8 cellular contexts compared by ENCODE assay signal in genomic region chr7:131105294-131105802, GRCh38.
A peak's percentile ranks its signal among the peaks of the same experiment; 100 is the strongest.
DNase-seq lines count a peak whose midpoint lies in the region; FAIRE-seq and TF ChIP-seq lines count a peak whose summit lies in the region.

No MANE protein-coding gene starts in this region.

- H3K9me3 ChIP-seq in HUES48 (ENCODE audit: control insufficient read depth, insufficient read depth, low read length) (no peaks in the 10 kb centered on the region), stomach smooth muscle (ENCODE audit: control insufficient read depth in 2 of 2, low read length in 2 of 2) (no peaks in the 10 kb centered on the region)

- in situ Hi-C loops in astrocyte of the cerebellum (cut with HindIII; ENCODE audit: low sequenced_read_pairs): no loop called here

- FAIRE-seq in D721Med (lab: Jason Lieb, UNC): no peak

- H3K36me3 ChIP-seq in HUES48 (ENCODE audit: control insufficient read depth, insufficient read depth, low read length) (0 out of 2 replicates have a peak, but pooled peaks cover 5% of the 10 kb centered on the region), stomach smooth muscle (ENCODE audit: control insufficient read depth in 2 of 2, insufficient read depth in 2 of 2, low read length in 2 of 2) (peaks cover 0 to 3% of the 10 kb centered on the region in 2 donors)

- DNase-seq in Daoy (ENCODE audit: low read depth) (peak; percentile 61), astrocyte of the cerebellum (ENCODE audit: low read depth) (no peak), kidney tubule cell (ENCODE audit: low spot score) (peak; percentile 31), COLO829 (ENCODE audit: low spot score) (no peak), D721Med (ENCODE audit: insufficient read length, low spot score) (no peak)
- no peak for DNase-seq in stimulated activated CD4-positive, alpha-beta T cell treated with anti-CD3 and anti-CD28 coated beads, Interleukin-2, amount 100 ng/mL, for 24 hours

- H3K4me1 ChIP-seq in HUES48 (ENCODE audit: control insufficient read depth, insufficient read depth, low read length) (peaks cover 20% of the 10 kb centered on the region), stomach smooth muscle (ENCODE audit: control insufficient read depth, insufficient read depth, low read length) (peaks cover 19% of the 10 kb centered on the region)

- H3K9ac ChIP-seq in HUES48 (ENCODE audit: low read depth, low read length) (0 out of 2 replicates have a peak overlapping the region, but pooled peaks have one; percentile 31), stomach smooth muscle (ENCODE audit: low read length in 2 of 2) (peak overlapping the region; percentile 58 to 77)

- H3K27me3 ChIP-seq in HUES48 (ENCODE audit: control insufficient read depth, insufficient read depth, low read length): peaks cover 25% of the 10 kb centered on the region
- H3K27me3 ChIP-seq in stomach smooth muscle (ENCODE audit: control insufficient read depth in 1 of 2, insufficient read depth in 2 of 2, low read length in 2 of 2): no peaks in the 10 kb centered on the region

- H3K27ac ChIP-seq in HUES48 (ENCODE audit: low read depth, low read length) (no peak overlapping the region), stomach smooth muscle (ENCODE audit: low read length) (peak overlapping the region; percentile 70)

- TF ChIP-seq CTCF in astrocyte of the cerebellum (IDR thresholded peaks at IDR 0.05; ENCODE audit: low read depth, low read length, missing control alignments) (no peak), D721Med (IDR thresholded peaks at IDR 0.05; ENCODE audit: insufficient read depth, missing control alignments) (no peak)

- peak overlapping the region; percentile 92 for H3K4me3 ChIP-seq in HUES48 (ENCODE audit: low read depth, low read length)
- H3K4me3 ChIP-seq in astrocyte of the cerebellum (ENCODE audit: low read depth, low read length): peak overlapping the region; percentile 79
- peak overlapping the region; percentile 80 to 81 for H3K4me3 ChIP-seq in stomach smooth muscle (ENCODE audit: low read length in 2 of 2)

Comparison
In these comparisons a context has a peak if more than half of its experiments do, and no peak if none do; other contexts are left out.
1. DNase-seq: peak in Daoy (single experiment) and kidney tubule cell (single experiment); none in astrocyte of the cerebellum (single experiment), stimulated activated CD4-positive, alpha-beta T cell treated with anti-CD3 and anti-CD28 coated beads, Interleukin-2, amount 100 ng/mL, for 24 hours (0 of 2), COLO829 (single experiment) and D721Med (single experiment).
2. Peak in every context shown above with its lines, with median percentiles within 50 percentile points of each other: H3K4me3 ChIP-seq.